Comparison of ENCODE assay signal across 8 cellular contexts in genomic region chr6:10694302-10695085, GRCh38. TPM values are rescaled to one million over a fixed set of nuclear protein-coding genes. Genes with fewer than 3 reads are reported as not detected.
A peak's percentile ranks its signal among the peaks of the same experiment; 100 is the strongest.
DNase-seq lines count a peak whose midpoint lies in the region; ATAC-seq and TF ChIP-seq lines count a peak whose summit lies in the region.

C6orf52 (minus strand) TSS chr6:10694616; CDS start chr6:10687550, 7,066 bp downstream.
PAK1IP1 (plus strand) TSS chr6:10694972; CDS start chr6:10694986, 14 bp downstream.

- TF ChIP-seq RAD21 in liver (IDR thresholded peaks at IDR 0.05) = peak; percentile 32 to 52

- H3K4me1 ChIP-seq in CD4-positive, CD25-positive, alpha-beta regulatory T cell (ENCODE audit: control insufficient read depth, insufficient read depth, low read length, poor library complexity, severe bottlenecking) = peaks cover 27% of the 10 kb centered on the region
- H3K4me1 ChIP-seq in liver (ENCODE audit: control insufficient read depth in 4 of 4, insufficient read depth in 4 of 4, low read length in 3 of 4) = peaks cover 1 to 39% (median 22%) of the 10 kb centered on the region in 4 donors

- under 1% methylated on average over 53 of the region's 53 CpGs for WGBS in liver

- peaks cover 10% of the 10 kb centered on the region for H3K27me3 Mint-ChIP-seq in CD4-positive, CD25-positive, alpha-beta regulatory T cell

- peaks cover 19% of the 10 kb centered on the region for H3K36me3 Mint-ChIP-seq in CD4-positive, CD25-positive, alpha-beta regulatory T cell

- intact Hi-C loops in dorsolateral prefrontal cortex (cut with DNase I) = loop anchor here (1.0 to 10.0 kb wide), 5 partner anchors 53 to 182 kb away; partner anchors contain the start of gene TMEM14B (in 2 of the 2)

- H3K4me3 ChIP-seq in CD4-positive, CD25-positive, alpha-beta regulatory T cell (ENCODE audit: low read depth, low read length) = peak within 1 kb of the TSS; percentile 99
- H3K4me3 ChIP-seq in dorsolateral prefrontal cortex = peak within 1 kb of the TSS; percentile 59 to 100 (median 88)
- peak within 1 kb of the TSS; percentile 57 to 100 (median 99) for H3K4me3 ChIP-seq in liver (ENCODE audit: low read depth in 1 of 3, low read length in 3 of 3)

- peaks cover 13% of the 10 kb centered on the region for H3K36me3 ChIP-seq in CD4-positive, CD25-positive, alpha-beta regulatory T cell (ENCODE audit: control insufficient read depth, insufficient read depth, low read length)
- peaks cover 0 to 16% (median 3%) of the 10 kb centered on the region in 4 donors for H3K36me3 ChIP-seq in liver (ENCODE audit: control insufficient read depth in 4 of 4, insufficient read depth in 3 of 4, low read depth in 1 of 4, low read length in 3 of 4)

- peak within 1 kb of the TSS; percentile 96 to 99 for H3K9ac ChIP-seq in liver (ENCODE audit: low read depth in 1 of 2, low read length in 2 of 2)

- H3K27ac ChIP-seq in CD4-positive, CD25-positive, alpha-beta regulatory T cell (ENCODE audit: insufficient read depth, low read length, poor library complexity, severe bottlenecking) = peak within 1 kb of the TSS; percentile 97
- H3K27ac ChIP-seq in dorsolateral prefrontal cortex = peak within 1 kb of the TSS; percentile 80 to 100 (median 98)
- peak within 1 kb of the TSS; percentile 99 for H3K27ac ChIP-seq in liver (ENCODE audit: low read depth in 1 of 2, low read length in 2 of 2)

- peak within 1 kb of the TSS; percentile 100 for H3K27ac Mint-ChIP-seq in CD4-positive, CD25-positive, alpha-beta regulatory T cell

- no peaks in the 10 kb centered on the region for H3K27me3 ChIP-seq in CD4-positive, CD25-positive, alpha-beta regulatory T cell (ENCODE audit: control insufficient read depth, insufficient read depth, low read length)
- H3K27me3 ChIP-seq in dorsolateral prefrontal cortex (no peaks in the 10 kb centered on the region), liver (ENCODE audit: control insufficient read depth in 4 of 4, insufficient read depth in 4 of 4, low read length in 3 of 4) (no peaks in the 10 kb centered on the region)

- ATAC-seq in CD4-positive, CD25-positive, alpha-beta regulatory T cell (ENCODE audit: low read depth in 2 of 2) = peak; percentile 93 to 94
- peak; percentile 98 for ATAC-seq in GM19438 (IDR thresholded peaks at IDR 0.05; ENCODE audit: low read depth, unreplicated experiment)
- ATAC-seq in HG03571 (IDR thresholded peaks at IDR 0.05; ENCODE audit: unreplicated experiment) = peak; percentile 96

- no peaks in the 10 kb centered on the region for H3K9me3 ChIP-seq in CD4-positive, CD25-positive, alpha-beta regulatory T cell (ENCODE audit: control insufficient read depth in 2 of 2, low read length in 2 of 2)
- H3K9me3 ChIP-seq in liver (ENCODE audit: control insufficient read depth in 4 of 4, low read length in 3 of 4) = peaks cover 0 to 2% (median 0%) of the 10 kb centered on the region in 4 donors

- H3K4me3 Mint-ChIP-seq in CD4-positive, CD25-positive, alpha-beta regulatory T cell = peak within 1 kb of the TSS; percentile 97 to 99 (median 98)

- peak in 24 of 56 donors; percentile 2 to 45 (median 18) for TF ChIP-seq CTCF in dorsolateral prefrontal cortex (IDR thresholded peaks at IDR 0.05 in 54 of 56, conservative IDR thresholded peaks at IDR 0.05 in 2 of 56; ENCODE audit: low read depth in 1 of 56, partially characterized antibody in 56 of 56)
- TF ChIP-seq CTCF in liver (IDR thresholded peaks at IDR 0.05; ENCODE audit: low read depth, low read length, missing input control) = no peak

- H3K9me3 Mint-ChIP-seq in CD4-positive, CD25-positive, alpha-beta regulatory T cell = peaks cover 0 to 5% (median 0%) of the 10 kb centered on the region in 7 donors

- peak; percentile 92 to 97 (median 97) for DNase-seq in CD4-positive, CD25-positive, alpha-beta regulatory T cell
- DNase-seq in NCI-H774 (lab: John Stamatoyannopoulos, UW) (peak; percentile 91), dorsolateral prefrontal cortex (peak; percentile 89 to 96 (median 94))
- peak; percentile 90 to 93 for DNase-seq in activated CD4-positive, alpha-beta T cell treated with anti-CD3 and anti-CD28 coated beads, Interleukin-2, amount 50 U/mL, for 48 hours
- DNase-seq in stimulated activated CD4-positive, alpha-beta T cell treated with anti-CD3 and anti-CD28 coated beads, Interleukin-4, amount 100 ng/mL, for 1 hour = peak; percentile 89

- H3K4me1 Mint-ChIP-seq in CD4-positive, CD25-positive, alpha-beta regulatory T cell = peaks cover 17 to 50% (median 34%) of the 10 kb centered on the region in 4 donors

TF ChIP-seq in liver, 16 proteins besides CTCF, POLR2A, EP300 and RAD21:
- TF ChIP-seq FOXA2 (IDR thresholded peaks at IDR 0.05) (peak; percentile 11), TAF1 (conservative IDR thresholded peaks at IDR 0.05) (peak; percentile 65), ATF3 (IDR thresholded peaks at IDR 0.05) (no peak), FOXA1 (IDR thresholded peaks at IDR 0.05) (peak; percentile 20), NR2F2 (IDR thresholded peaks at IDR 0.05) (peak; percentile 66), YY1 (IDR thresholded peaks at IDR 0.05) (peak; percentile 86), JUND (IDR thresholded peaks at IDR 0.05) (peak in 1 of 2 donors; percentile 51), REST (IDR thresholded peaks at IDR 0.05) (peak; percentile 49), EGR1 (IDR thresholded peaks at IDR 0.05; ENCODE audit: low read depth in 2 of 2) (peak; percentile 52 to 72), ZBTB33 (IDR thresholded peaks at IDR 0.05) (peak; percentile 89), HNF4G (IDR thresholded peaks at IDR 0.05) (no peak), GABPA (IDR thresholded peaks at IDR 0.05 in 1 of 2, conservative IDR thresholded peaks at IDR 0.05 in 1 of 2) (peak; percentile 86 to 96), MAX (IDR thresholded peaks at IDR 0.05) (peak; percentile 93), RXRA (IDR thresholded peaks at IDR 0.05) (peak; percentile 19 to 61), SP1 (IDR thresholded peaks at IDR 0.05) (no peak), HNF4A (conservative IDR thresholded peaks at IDR 0.05) (peak; percentile 19 to 33)

RNA-seq across cellular contexts. Expression of gene C6orf52, which starts in this region (rescaled TPM):
- total RNA-seq in CD4-positive, CD25-positive, alpha-beta regulatory T cell = not detected
- 1 to 10 TPM in 2 of 4 donors, under 1 TPM in 1, not detected in 1; 0.68 to 2.6 (median 2.3) TPM for polyA plus RNA-seq in CD4-positive, CD25-positive, alpha-beta regulatory T cell
- total RNA-seq in dorsolateral prefrontal cortex = 1 to 10 TPM in 94 of 120 experiments, under 1 TPM in 4, not detected in 22; 0.75 to 5.4 (median 2.2) TPM
- under 1 TPM in 1 of 2 donors, not detected in 1; 0.50 TPM for total RNA-seq in liver
- polyA plus RNA-seq in liver = under 1 TPM; 0.33 to 0.71 TPM

RNA-seq across cellular contexts. Expression of gene PAK1IP1, which starts in this region (rescaled TPM):
- total RNA-seq in CD4-positive, CD25-positive, alpha-beta regulatory T cell = 6.0 TPM
- polyA plus RNA-seq in CD4-positive, CD25-positive, alpha-beta regulatory T cell = 10 to 100 TPM; 12.2 to 14.4 (median 13.9) TPM
- total RNA-seq in dorsolateral prefrontal cortex (10 to 100 TPM in 85 of 120 experiments, 1 to 10 TPM in 35; 7.8 to 17.5 (median 11.1) TPM), liver (1 to 10 TPM; 6.0 to 8.5 TPM)
- 10 to 100 TPM in 1 of 2 donors, 1 to 10 TPM in 1; 6.9 to 10.8 TPM for polyA plus RNA-seq in liver

Comparison
In these comparisons a context has a peak if more than half of its experiments do, and no peak if none do; other contexts are left out.
1. Peak in every context shown above with its lines: DNase-seq, ATAC-seq, H3K4me3 ChIP-seq and H3K27ac ChIP-seq.